19 cellular contexts compared by ENCODE assay signal in the genomic region with DNA sequence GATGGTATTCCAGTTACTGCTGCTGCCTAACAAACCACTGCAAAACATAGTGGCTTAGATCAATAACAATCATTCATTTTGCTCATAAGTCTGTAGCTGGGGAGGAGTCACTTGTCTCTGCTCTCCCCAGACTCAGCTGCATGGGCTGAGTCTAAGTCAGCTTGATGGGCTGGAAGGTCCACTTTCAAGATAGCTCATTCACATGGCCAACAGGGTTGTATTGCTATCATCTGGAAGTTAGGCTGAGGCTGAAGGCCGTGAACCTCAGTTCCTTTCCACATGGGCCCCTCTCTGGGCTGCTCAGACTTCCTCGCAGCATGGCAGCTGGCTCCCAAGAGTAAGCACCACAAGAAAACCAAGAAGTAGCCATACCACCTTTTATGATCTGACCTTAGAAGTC. TPM values are rescaled to one million over a fixed set of nuclear protein-coding genes. Genes with fewer than 3 reads are reported as not detected.
DNase-seq lines count a peak whose midpoint lies in the region; TF ChIP-seq lines count a peak whose summit lies in the region.
"Had no signal": no experiment of that assay in that cellular context is flagged by ENCODE, and none has a peak within 500 bp of the region (broad histone marks: within the 10 kb centered on the region; RNA-seq: fewer than 3 reads in every experiment).

No MANE protein-coding gene starts in this region.

- H3K4me1 Mint-ChIP-seq in brain, result peaks cover 66% of the 10 kb centered on the region
- peaks cover 35% of the 10 kb centered on the region for H3K4me1 Mint-ChIP-seq in endodermal cell
- H3K4me1 Mint-ChIP-seq in activated CD4-positive, alpha-beta T cell treated with anti-CD3 and anti-CD28 coated beads, Interleukin-2, amount 10 ng/mL, durations not matched to agents 7 days and 5 days, result no peaks in the 10 kb centered on the region
- H3K4me1 Mint-ChIP-seq: CD4-positive, alpha-beta memory T cell had no signal

- H3K36me3 Mint-ChIP-seq in brain, result no peaks in the 10 kb centered on the region
- no peaks in the 10 kb centered on the region for H3K36me3 Mint-ChIP-seq in endodermal cell (ENCODE audit: low read depth)
- no peaks in the 10 kb centered on the region for H3K36me3 Mint-ChIP-seq in activated CD4-positive, alpha-beta T cell treated with anti-CD3 and anti-CD28 coated beads, Interleukin-2, amount 10 ng/mL, durations not matched to agents 7 days and 5 days (ENCODE audit: low read depth)
- H3K36me3 Mint-ChIP-seq: CD4-positive, alpha-beta memory T cell had no signal

- DNase-seq in endodermal cell (peak; percentile 17), ureter (ENCODE audit: low spot score) (peak; percentile 7), osteoblast (ENCODE audit: insufficient read length, low spot score, missing footprints) (no peak), suprapubic skin (ENCODE audit: low spot score in 2 of 2) (no peak)
- DNase-seq in activated CD4-positive, alpha-beta T cell treated with anti-CD3 and anti-CD28 coated beads, Interleukin-2, amount 10 ng/mL, durations not matched to agents 7 days and 5 days, result no peak
- DNase-seq: C1 segment of cervical spinal cord; Calu3; CD4-positive, alpha-beta memory T cell; COR-L47; DMS153; DND-41; HFFc6 had no signal

- CTCF ChIA-PET in activated CD4-positive, alpha-beta T cell treated with anti-CD3 and anti-CD28 coated beads, Interleukin-2, amount 10 ng/mL, durations not matched to agents 7 days and 5 days (lab: Charles Lee), result interaction anchor here (1.8 kb wide), 1 partner anchor 9 kb away, joined by 6 read pairs; no protein-coding TSS in a partner anchor

- no peak overlapping the region for H3K9ac ChIP-seq in endodermal cell (ENCODE audit: extremely low read depth, low read length, poor library complexity, severe bottlenecking)

- no peaks in the 10 kb centered on the region for H3K9me3 ChIP-seq in endodermal cell (ENCODE audit: control insufficient read depth, low read length)
- no peaks in the 10 kb centered on the region for H3K9me3 ChIP-seq in osteoblast (ENCODE audit: low read depth, low read length)
- no peaks in the 10 kb centered on the region for H3K9me3 ChIP-seq in suprapubic skin
- H3K9me3 ChIP-seq: HAP-1 had no signal

- no peaks in the 10 kb centered on the region for H3K9me3 Mint-ChIP-seq in brain
- H3K9me3 Mint-ChIP-seq in endodermal cell, result no peaks in the 10 kb centered on the region
- H3K9me3 Mint-ChIP-seq in activated CD4-positive, alpha-beta T cell treated with anti-CD3 and anti-CD28 coated beads, Interleukin-2, amount 10 ng/mL, durations not matched to agents 7 days and 5 days, result no peaks in the 10 kb centered on the region
- H3K9me3 Mint-ChIP-seq: CD4-positive, alpha-beta memory T cell; GM23338; HFFc6 had no signal

- no peak overlapping the region for H2AFZ ChIP-seq in osteoblast (ENCODE audit: low read length)
- H2AFZ ChIP-seq: GM23338 had no signal

- no peaks in the 10 kb centered on the region for H3K79me2 ChIP-seq in osteoblast (ENCODE audit: insufficient read depth, low read length)

- peaks cover 10% of the 10 kb centered on the region for H3K27me3 Mint-ChIP-seq in brain
- H3K27me3 Mint-ChIP-seq in endodermal cell (ENCODE audit: insufficient read depth), result peaks cover 2% of the 10 kb centered on the region
- H3K27me3 Mint-ChIP-seq in activated CD4-positive, alpha-beta T cell treated with anti-CD3 and anti-CD28 coated beads, Interleukin-2, amount 10 ng/mL, durations not matched to agents 7 days and 5 days, result no peaks in the 10 kb centered on the region

- TF ChIP-seq CTCF in brain (conservative IDR thresholded peaks at IDR 0.05) (no peak), endodermal cell (conservative IDR thresholded peaks at IDR 0.05) (no peak), osteoblast (IDR thresholded peaks at IDR 0.05; ENCODE audit: extremely low read depth, low read depth, low read length) (no peak), suprapubic skin (IDR thresholded peaks at IDR 0.05) (no peak)

- H3K4me3 ChIP-seq in endodermal cell (ENCODE audit: low read length) (no peak overlapping the region), osteoblast (ENCODE audit: insufficient read depth, low read length) (no peak overlapping the region), suprapubic skin (no peak overlapping the region)
- H3K4me3 ChIP-seq: GM23338, HAP-1 had no signal

- H3K27ac Mint-ChIP-seq in brain, result peak overlapping the region in 4 of 5 experiments; percentile 25 to 85 (median 69)
- H3K27ac Mint-ChIP-seq in endodermal cell, result no peak overlapping the region
- no peak overlapping the region for H3K27ac Mint-ChIP-seq in activated CD4-positive, alpha-beta T cell treated with anti-CD3 and anti-CD28 coated beads, Interleukin-2, amount 10 ng/mL, durations not matched to agents 7 days and 5 days
- H3K27ac Mint-ChIP-seq: CD4-positive, alpha-beta memory T cell; GM23338; HFFc6 had no signal

- WGBS in endodermal cell (ENCODE audit: insufficient coverage in 1 of 2, insufficient read length in 1 of 2), 2 experiments, result 95 to 100% methylated on average over 1 to 2 of the region's 2 CpGs
- WGBS in suprapubic skin, result 96% methylated on average over 2 of the region's 2 CpGs

- TF ChIP-seq POLR2A in suprapubic skin (IDR thresholded peaks at IDR 0.05), result no peak

- POLR2A ChIA-PET in activated CD4-positive, alpha-beta T cell treated with anti-CD3 and anti-CD28 coated beads, Interleukin-2, amount 10 ng/mL, durations not matched to agents 7 days and 5 days (lab: Charles Lee), result no interaction called here

- no peaks in the 10 kb centered on the region for H3K27me3 ChIP-seq in endodermal cell (ENCODE audit: control insufficient read depth, insufficient read depth, low read length, poor library complexity, severe bottlenecking)
- peaks cover 7% of the 10 kb centered on the region for H3K27me3 ChIP-seq in osteoblast (ENCODE audit: insufficient read depth, low read length)
- no peaks in the 10 kb centered on the region for H3K27me3 ChIP-seq in suprapubic skin

- TF ChIP-seq EP300 in suprapubic skin (IDR thresholded peaks at IDR 0.05), result no peak

- H3K36me3 ChIP-seq in endodermal cell (ENCODE audit: control insufficient read depth, insufficient read depth, low read length), result no peaks in the 10 kb centered on the region
- no peaks in the 10 kb centered on the region for H3K36me3 ChIP-seq in osteoblast (ENCODE audit: insufficient read depth, low read length)
- no peaks in the 10 kb centered on the region for H3K36me3 ChIP-seq in suprapubic skin
- H3K36me3 ChIP-seq: HAP-1 had no signal

- H3K4me1 ChIP-seq in endodermal cell (ENCODE audit: control insufficient read depth, insufficient read depth, low read length) (peaks cover 2% of the 10 kb centered on the region), osteoblast (ENCODE audit: insufficient read depth, low read length) (no peaks in the 10 kb centered on the region), suprapubic skin (no peaks in the 10 kb centered on the region)

- H4K20me1 ChIP-seq in osteoblast (ENCODE audit: insufficient read depth, low read length), result no peaks in the 10 kb centered on the region

- no peak overlapping the region for H3K4me2 ChIP-seq in osteoblast (ENCODE audit: insufficient read depth, low read length)
- H3K4me2 ChIP-seq: GM23338 had no signal

- no peak overlapping the region for H3K4me3 Mint-ChIP-seq in brain
- no peak overlapping the region for H3K4me3 Mint-ChIP-seq in endodermal cell
- H3K4me3 Mint-ChIP-seq in activated CD4-positive, alpha-beta T cell treated with anti-CD3 and anti-CD28 coated beads, Interleukin-2, amount 10 ng/mL, durations not matched to agents 7 days and 5 days, result no peak overlapping the region
- H3K4me3 Mint-ChIP-seq: CD4-positive, alpha-beta memory T cell; GM23338; HFFc6 had no signal

- H3K27ac ChIP-seq in endodermal cell (ENCODE audit: low read depth, low read length) (no peak overlapping the region), osteoblast (ENCODE audit: low read depth, low read length) (no peak overlapping the region), suprapubic skin (no peak overlapping the region)

RNA-seq across cellular contexts. Expression of a gene that starts 28.7 kb away (rescaled TPM):
- 1.0 TPM for polyA plus RNA-seq in brain (ENCODE audit: insufficient read depth, low read depth, low replicate concordance)
- total RNA-seq in endodermal cell, result not detected
- polyA plus RNA-seq in endodermal cell (2013, experiment 1 of 2), result not detected
- not detected for polyA plus RNA-seq in endodermal cell (2013, experiment 2 of 2)
- not detected for total RNA-seq in ureter
- total RNA-seq in osteoblast, result not detected in 2 replicates
- under 1 TPM in 1 of 2 experiments, not detected in 1; 0.33 TPM for total RNA-seq in activated CD4-positive, alpha-beta T cell treated with anti-CD3 and anti-CD28 coated beads, Interleukin-2, amount 10 ng/mL, durations not matched to agents 7 days and 5 days
- total RNA-seq in suprapubic skin, result 1 to 10 TPM in 1 of 4 donors, not detected in 3; 2.3 TPM
- total RNA-seq: A172; A673; Calu3; CD4-positive, alpha-beta memory T cell; GM23338; H4; HFFc6 had no signal
- polyA plus RNA-seq: BJ, GM23338 had no signal

Comparison
In these comparisons a context has a peak if more than half of its experiments do, and no peak if none do; other contexts are left out.
1. H3K27ac Mint-ChIP-seq: peak in brain (4 of 5); none in endodermal cell (single experiment) and activated CD4-positive, alpha-beta T cell treated with anti-CD3 and anti-CD28 coated beads, Interleukin-2, amount 10 ng/mL, durations not matched to agents 7 days and 5 days (single experiment).
2. DNase-seq: peak in endodermal cell (single experiment) and ureter (single experiment); none in osteoblast (single experiment), activated CD4-positive, alpha-beta T cell treated with anti-CD3 and anti-CD28 coated beads, Interleukin-2, amount 10 ng/mL, durations not matched to agents 7 days and 5 days (single experiment) and suprapubic skin (0 of 2).